Comparison of ENCODE assay signal across 22 cellular contexts in genomic region chrX:29110041-29110440, GRCh38.
DNase-seq lines count a peak whose midpoint lies in the region; ATAC-seq, FAIRE-seq and TF ChIP-seq lines count a peak whose summit lies in the region.
"Had no signal": no experiment of that assay in that cellular context is flagged by ENCODE, and none has a peak within 500 bp of the region (broad histone marks: within the 10 kb centered on the region; RNA-seq: fewer than 3 reads in every experiment).

No MANE protein-coding gene starts in this region.

- H3K4me2 ChIP-seq in PC-3 (ENCODE audit: low read length) (peak overlapping the region; percentile 68), astrocyte (ENCODE audit: low read length) (peak overlapping the region; percentile 3), MM.1S (ENCODE audit: low read depth, low read length) (no peak overlapping the region)
- H3K4me2 ChIP-seq: A549; BLaER1 treated with 17β-estradiol and CSF1 and Interleukin-3, amounts not matched to agents 10 nM and 100 nM had no signal

- H3K4me1 ChIP-seq in HAP-1: peaks cover 68% of the 10 kb centered on the region
- 0 out of 2 replicates have a peak, but pooled peaks cover 7% of the 10 kb centered on the region for H3K4me1 ChIP-seq in PC-3 (ENCODE audit: insufficient read depth, low read length)
- no peaks in the 10 kb centered on the region for H3K4me1 ChIP-seq in astrocyte (ENCODE audit: insufficient read depth, low read length)
- no peaks in the 10 kb centered on the region for H3K4me1 ChIP-seq in MM.1S (ENCODE audit: low read length)
- H3K4me1 ChIP-seq: A549; BE2C; BLaER1 treated with 17β-estradiol and CSF1 and Interleukin-3, amounts not matched to agents 10 nM and 100 nM had no signal

- BruUV-seq in PC-3 (replicated peaks; lab: Mats Ljungman, UMichigan): no TSS peak

- H3K4me1 Mint-ChIP-seq in astrocyte (ENCODE audit: low read depth, unreplicated experiment) (no peaks in the 10 kb centered on the region), progenitor cell of endocrine pancreas (ENCODE audit: low read depth) (peaks cover 17% of the 10 kb centered on the region)
- H3K4me1 Mint-ChIP-seq: CD14-positive monocyte; CD8-positive, alpha-beta memory T cell had no signal

- H3K79me2 ChIP-seq in PC-3 (ENCODE audit: low read length) (no peaks in the 10 kb centered on the region), astrocyte (ENCODE audit: insufficient read depth, low read length) (no peaks in the 10 kb centered on the region), MM.1S (ENCODE audit: low read length) (no peaks in the 10 kb centered on the region)

- H3K27me3 ChIP-seq in HAP-1 (ENCODE audit: low read depth) (no peaks in the 10 kb centered on the region), PC-3 (ENCODE audit: low read length) (no peaks in the 10 kb centered on the region), astrocyte (ENCODE audit: insufficient read depth, low read length) (no peaks in the 10 kb centered on the region), MM.1S (replicated peaks; ENCODE audit: insufficient read depth, low read length) (no peaks in the 10 kb centered on the region)
- H3K27me3 ChIP-seq: BE2C had no signal

- H3K36me3 ChIP-seq in HAP-1 (replicated peaks): no peaks in the 10 kb centered on the region
- H3K36me3 ChIP-seq in PC-3 (ENCODE audit: low read depth, low read length): no peaks in the 10 kb centered on the region
- no peaks in the 10 kb centered on the region for H3K36me3 ChIP-seq in astrocyte (ENCODE audit: insufficient read depth, low read length)
- H3K36me3 ChIP-seq in MM.1S (replicated peaks; ENCODE audit: insufficient read depth, low read length): no peaks in the 10 kb centered on the region
- H3K36me3 ChIP-seq: BE2C; BLaER1 treated with 17β-estradiol and CSF1 and Interleukin-3, amounts not matched to agents 10 nM and 100 nM had no signal

- intact Hi-C loops in PC-3 (cut with micrococcal nuclease): no loop called here

- H3K4me3 ChIP-seq in HAP-1: peak overlapping the region; percentile 7; the same call in 1 of the 2 replicates
- peak overlapping the region; percentile 43 for H3K4me3 ChIP-seq in PC-3 (ENCODE audit: low read length)
- H3K4me3 ChIP-seq in astrocyte (ENCODE audit: insufficient read depth, low read depth, low read length): no peak overlapping the region
- no peak overlapping the region for H3K4me3 ChIP-seq in MM.1S (ENCODE audit: low read length)
- H3K4me3 ChIP-seq: A549; BLaER1 treated with 17β-estradiol and CSF1 and Interleukin-3, amounts not matched to agents 10 nM and 100 nM; GM12878 had no signal

- H3K4me3 Mint-ChIP-seq in astrocyte (ENCODE audit: unreplicated experiment) (no peak overlapping the region), progenitor cell of endocrine pancreas (ENCODE audit: low read depth) (no peak overlapping the region)
- H3K4me3 Mint-ChIP-seq: CD14-positive monocyte; CD4-positive, alpha-beta T cell; CD8-positive, alpha-beta memory T cell had no signal

- TF ChIP-seq CTCF in PC-3 (conservative IDR thresholded peaks at IDR 0.05; ENCODE audit: low read depth, low read length) (no peak), astrocyte (IDR thresholded peaks at IDR 0.05; ENCODE audit: insufficient read depth, low read depth, low read length) (no peak), progenitor cell of endocrine pancreas (IDR thresholded peaks at IDR 0.05; ENCODE audit: unreplicated experiment) (no peak), MM.1S (IDR thresholded peaks at IDR 0.05; ENCODE audit: low read length) (no peak)

- no peaks in the 10 kb centered on the region for H3K9me3 Mint-ChIP-seq in astrocyte (ENCODE audit: unreplicated experiment)
- no peaks in the 10 kb centered on the region for H3K9me3 Mint-ChIP-seq in progenitor cell of endocrine pancreas (ENCODE audit: low read depth)

- no peaks in the 10 kb centered on the region for H3K9me3 ChIP-seq in HAP-1
- H3K9me3 ChIP-seq in PC-3 (ENCODE audit: low read length): no peaks in the 10 kb centered on the region
- no peaks in the 10 kb centered on the region for H3K9me3 ChIP-seq in astrocyte (ENCODE audit: insufficient read depth, low read depth, low read length)
- H3K9me3 ChIP-seq in MM.1S (replicated peaks; ENCODE audit: insufficient read depth, low read length): no peaks in the 10 kb centered on the region
- H3K9me3 ChIP-seq: A549; BE2C; BLaER1 treated with 17β-estradiol and CSF1 and Interleukin-3, amounts not matched to agents 10 nM and 100 nM had no signal

- peak; percentile 89 for FAIRE-seq in astrocyte (lab: Jason Lieb, UNC)
- FAIRE-seq: G401.6, GM12878 had no signal

- no peaks in the 10 kb centered on the region for H3K36me3 Mint-ChIP-seq in astrocyte (ENCODE audit: low read depth, unreplicated experiment)
- H3K36me3 Mint-ChIP-seq in progenitor cell of endocrine pancreas (ENCODE audit: insufficient read depth): no peaks in the 10 kb centered on the region
- H3K36me3 Mint-ChIP-seq: CD14-positive monocyte; CD8-positive, alpha-beta memory T cell had no signal

- ATAC-seq in PC-3 (no peak), GM18517 (IDR thresholded peaks at IDR 0.05; ENCODE audit: unreplicated experiment) (no peak), GM19324 (IDR thresholded peaks at IDR 0.05; ENCODE audit: low FRiP score, unreplicated experiment) (no peak)
- ATAC-seq: A549, GM12878, HCT116 had no signal

- POLR2A ChIA-PET in PC-3 (lab: Charles Lee; ENCODE audit: unreplicated experiment): no interaction called here

- peak in 1 of 2 experiments; percentile 97 for DNase-seq in HAP-1 (ENCODE audit: low spot score in 2 of 2)
- no peak for DNase-seq in PC-3
- DNase-seq in astrocyte (ENCODE audit: low read depth): no peak
- no peak for DNase-seq in progenitor cell of endocrine pancreas (ENCODE audit: low spot score, unreplicated experiment)
- no peak for DNase-seq in MM.1S
- DNase-seq: 8988T; ACHN; AML-193; BE2C; CD4-positive, alpha-beta T cell; CD8-positive, alpha-beta memory T cell; DND-41; GOT3; H7 had no signal

- no peak overlapping the region for H3K27ac ChIP-seq in PC-3 (ENCODE audit: low read length)
- H3K27ac ChIP-seq in astrocyte (ENCODE audit: low read depth, low read length): no peak overlapping the region
- H3K27ac ChIP-seq in MM.1S (ENCODE audit: low read length): no peak overlapping the region
- H3K27ac ChIP-seq: A549; BLaER1 treated with 17β-estradiol and CSF1 and Interleukin-3, amounts not matched to agents 10 nM and 100 nM had no signal

- H3K27me3 Mint-ChIP-seq in astrocyte (ENCODE audit: low read depth, unreplicated experiment) (no peaks in the 10 kb centered on the region), progenitor cell of endocrine pancreas (no peaks in the 10 kb centered on the region)
- H3K27me3 Mint-ChIP-seq: CD4-positive, alpha-beta T cell had no signal

- in situ Hi-C loops in HAP-1 (cut with MboI; ENCODE audit: low sequenced_read_pairs): no loop called here

- H4K20me1 ChIP-seq in PC-3 (ENCODE audit: low read length) (no peaks in the 10 kb centered on the region), astrocyte (ENCODE audit: insufficient read depth, low read length) (no peaks in the 10 kb centered on the region), MM.1S (ENCODE audit: insufficient read depth, low read length) (no peaks in the 10 kb centered on the region)
- H4K20me1 ChIP-seq: BLaER1 treated with 17β-estradiol and CSF1 and Interleukin-3, amounts not matched to agents 10 nM and 100 nM had no signal

- H3K27ac Mint-ChIP-seq in astrocyte (ENCODE audit: unreplicated experiment): no peak overlapping the region
- H3K27ac Mint-ChIP-seq in progenitor cell of endocrine pancreas: peak overlapping the region; percentile 1
- H3K27ac Mint-ChIP-seq: CD14-positive monocyte; CD4-positive, alpha-beta T cell; CD8-positive, alpha-beta memory T cell had no signal

- no peaks in the 10 kb centered on the region for H3K9me2 ChIP-seq in PC-3 (replicated peaks; ENCODE audit: low read length)
- no peaks in the 10 kb centered on the region for H3K9me2 ChIP-seq in MM.1S (replicated peaks; ENCODE audit: insufficient read depth, low read length)

- H3F3A ChIP-seq in PC-3 (ENCODE audit: low read length, unreplicated experiment) (no peaks in the 10 kb centered on the region), MM.1S (ENCODE audit: insufficient read depth, low read length) (no peaks in the 10 kb centered on the region)

- CTCF ChIA-PET in PC-3 (lab: Charles Lee): no interaction called here

- no peak overlapping the region for H3K9ac ChIP-seq in PC-3 (ENCODE audit: low read length)
- no peak overlapping the region for H3K9ac ChIP-seq in astrocyte (ENCODE audit: low read length)
- no peak overlapping the region for H3K9ac ChIP-seq in MM.1S (ENCODE audit: low read length)
- H3K9ac ChIP-seq: BLaER1 treated with 17β-estradiol and CSF1 and Interleukin-3, amounts not matched to agents 10 nM and 100 nM had no signal

- H2AFZ ChIP-seq in PC-3 (ENCODE audit: low read length) (peak overlapping the region; percentile 64), astrocyte (ENCODE audit: low read depth, low read length) (no peak overlapping the region), MM.1S (ENCODE audit: low read length) (no peak overlapping the region)

Comparison
In these comparisons a context has a peak if more than half of its experiments do, and no peak if none do; other contexts are left out.
1. H3K4me3 ChIP-seq: peak in HAP-1 (single experiment) and PC-3 (single experiment); none in astrocyte (single experiment) and MM.1S (single experiment).